Comparison of ENCODE assay signal across 14 cellular contexts in the genomic region with DNA sequence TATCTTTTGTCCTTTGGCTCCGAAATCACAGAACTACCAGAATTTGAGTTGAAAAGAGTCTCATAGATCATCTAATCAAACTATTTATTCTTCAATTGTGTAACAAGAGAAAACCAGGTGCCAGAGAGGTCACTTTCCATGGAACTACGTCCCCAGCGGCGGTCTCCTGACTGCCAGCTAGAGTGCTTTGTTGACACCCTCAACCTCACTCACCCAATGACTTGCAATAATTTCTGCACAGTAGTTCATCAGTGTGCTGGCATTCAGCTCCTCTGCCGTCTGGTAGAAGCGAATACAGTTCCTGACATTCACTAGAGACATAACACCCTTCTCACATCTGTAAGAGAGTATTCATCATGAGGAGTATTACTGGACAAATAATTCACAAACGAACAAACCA.
"Had no signal": no experiment of that assay in that cellular context is flagged by ENCODE, and none has a peak within 500 bp of the region (broad histone marks: within the 10 kb centered on the region; RNA-seq: fewer than 3 reads in every experiment).

No MANE protein-coding gene starts in this region.

- H3K9me3 Mint-ChIP-seq: activated naive CD4-positive, alpha-beta T cell treated with anti-CD3 and anti-CD28 coated beads for 36 hours; immature natural killer cell; stimulated activated memory B cell treated with anti-CD40 and anti-IgM and Interleukin-4, amounts not matched to agents 10 μg/mL and 1 μg/mL and 100 μg/mL, for 72 hours; T-cell had no signal

- H3K27me3 Mint-ChIP-seq: stimulated activated memory B cell treated with anti-CD40 and anti-IgM and Interleukin-4, amounts not matched to agents 10 μg/mL and 1 μg/mL and 100 μg/mL, for 72 hours; T-cell had no signal

- H3K27ac Mint-ChIP-seq: activated naive CD4-positive, alpha-beta T cell treated with anti-CD3 and anti-CD28 coated beads for 36 hours; immature natural killer cell; stimulated activated memory B cell treated with anti-CD40 and anti-IgM and Interleukin-4, amounts not matched to agents 10 μg/mL and 1 μg/mL and 100 μg/mL, for 72 hours; T-cell had no signal

- H3K27ac ChIP-seq: spleen, WERI-Rb-1 had no signal

- H3K4me3 Mint-ChIP-seq: activated naive CD4-positive, alpha-beta T cell treated with anti-CD3 and anti-CD28 coated beads for 36 hours; immature natural killer cell; stimulated activated memory B cell treated with anti-CD40 and anti-IgM and Interleukin-4, amounts not matched to agents 10 μg/mL and 1 μg/mL and 100 μg/mL, for 72 hours; T-cell had no signal

- DNase-seq: activated CD4-positive, alpha-beta T cell treated with anti-CD3 and anti-CD28 coated beads for 4 hours; activated naive CD4-positive, alpha-beta T cell treated with anti-CD3 and anti-CD28 coated beads for 36 hours; central memory CD4-positive, alpha-beta T cell; cortex of kidney; effector memory CD4-positive, alpha-beta T cell; immature natural killer cell; left colon; right cardiac atrium; spleen; stimulated activated CD4-positive, alpha-beta T cell treated with anti-CD3 and anti-CD28 coated beads, Interleukin-1b, Interleukin-23, amount 100 ng/mL, for 48 hours; T-cell; trophoblast cell; WERI-Rb-1 had no signal

- H3K9me3 ChIP-seq: spleen had no signal

- ATAC-seq: left colon; stimulated activated memory B cell treated with anti-CD40 and anti-IgM and Interleukin-4, amounts not matched to agents 10 μg/mL and 1 μg/mL and 100 μg/mL, for 72 hours; T-cell had no signal

- H3K4me3 ChIP-seq: spleen had no signal
